In genomic region chr19:42290523-42291436, GRCh38 we compare ENCODE assay signal across 8 cellular contexts. TPM values are rescaled to one million over a fixed set of nuclear protein-coding genes. Genes with fewer than 3 reads are reported as not detected.
DNase-seq lines count a peak whose midpoint lies in the region; ATAC-seq and TF ChIP-seq lines count a peak whose summit lies in the region.

No MANE protein-coding gene starts in this region.

- TF ChIP-seq POLR2A in NB4 (IDR thresholded peaks at IDR 0.05; ENCODE audit: extremely low read depth, insufficient read length) (no peak), stomach (IDR thresholded peaks at IDR 0.05) (no peak)

- H3K36me3 Mint-ChIP-seq in immature natural killer cell = peaks cover 0 to 9% (median 4%) of the 10 kb centered on the region in 3 donors

- 70 to 77% (median 75%) methylated on average over 14 to 31 of the region's 31 CpGs for WGBS in stomach, 5 donors

- no peaks in the 10 kb centered on the region for H3K9me3 ChIP-seq in stomach

- no peak overlapping the region for H3K27ac Mint-ChIP-seq in immature natural killer cell

- no peaks in the 10 kb centered on the region for H3K27me3 ChIP-seq in stomach

- ATAC-seq in GM19452 (IDR thresholded peaks at IDR 0.05; ENCODE audit: unreplicated experiment) (no peak), GM21786 (IDR thresholded peaks at IDR 0.05; ENCODE audit: unreplicated experiment) (no peak)

- peak overlapping the region in 4 of 5 donors; percentile 9 to 53 (median 22) for H3K27ac ChIP-seq in stomach

- peaks cover 76 to 92% (median 89%) of the 10 kb centered on the region in 4 donors for H3K36me3 ChIP-seq in stomach

- peaks cover 7 to 8% of the 10 kb centered on the region in 2 donors for H3K4me1 Mint-ChIP-seq in immature natural killer cell

- H3K4me3 Mint-ChIP-seq in immature natural killer cell = no peak overlapping the region

- TF ChIP-seq CTCF in NB4 (IDR thresholded peaks at IDR 0.05; ENCODE audit: low read depth, low read length) (peak; percentile 67), stomach (IDR thresholded peaks at IDR 0.05) (peak in 4 of 7 experiments; percentile 20 to 37 (median 27))

- no peak for TF ChIP-seq EP300 in stomach (IDR thresholded peaks at IDR 0.05)

- peaks cover 0 to 2% (median 2%) of the 10 kb centered on the region in 3 donors for H3K27me3 Mint-ChIP-seq in immature natural killer cell (ENCODE audit: low read depth in 3 of 3)

- peaks cover 12 to 59% (median 34%) of the 10 kb centered on the region in 4 donors for H3K4me1 ChIP-seq in stomach

- H3K4me3 ChIP-seq in NB4 (ENCODE audit: low read depth, low read length) (no peak overlapping the region), stomach (no peak overlapping the region)

- H3K9me3 Mint-ChIP-seq in immature natural killer cell = no peaks in the 10 kb centered on the region

- intact Hi-C loops in stomach (cut with DNase I; ENCODE audit: low total_unique reads) = no loop called here

- peak; percentile 50 for DNase-seq in Daoy (ENCODE audit: low read depth)
- DNase-seq in NB4 (ENCODE audit: low read depth) = peak; percentile 58
- peak; percentile 39 for DNase-seq in activated T-helper 9 cell treated with anti-CD3 and anti-CD28 coated beads, Interleukin-2, amount 50 U/mL, for 16 hours (ENCODE audit: low read depth)
- peak; percentile 57 to 65 (median 58) for DNase-seq in immature natural killer cell
- DNase-seq in stomach = no peak
- DNase-seq in COR-L47 (lab: John Stamatoyannopoulos, UW) = no peak

RNA-seq across cellular contexts. Expression of gene PRR19, which starts 11.2 kb away (rescaled TPM):
- 0.51 and 2.2 TPM in 2 replicates for total RNA-seq in Daoy (2014; rRNA removed; shearing (Covaris generic))
- under 1 TPM in 1 of 3 donors, not detected in 2; 0.16 TPM for polyA plus RNA-seq in immature natural killer cell
- total RNA-seq in stomach = not detected
- polyA plus RNA-seq in stomach = under 1 TPM in 2 of 3 donors, not detected in 1; 0.68 to 0.98 TPM

RNA-seq across cellular contexts. Expression of gene PAFAH1B3, which starts 11.6 kb away (rescaled TPM):
- 54.7 and 75.0 TPM in 2 replicates for total RNA-seq in Daoy (2014; rRNA removed; shearing (Covaris generic))
- polyA plus RNA-seq in immature natural killer cell = 10 to 100 TPM; 17.4 to 27.3 (median 26.0) TPM
- total RNA-seq in stomach = 10 to 100 TPM in 3 of 5 donors, 1 to 10 TPM in 1, not detected in 1; 7.5 to 58.1 (median 17.9) TPM
- polyA plus RNA-seq in stomach = 10 to 100 TPM; 33.4 to 37.1 (median 34.3) TPM

RNA-seq across cellular contexts. Expression of gene CIC, which starts 21.7 kb away (rescaled TPM):
- total RNA-seq in Daoy (2014; rRNA removed; shearing (Covaris generic)) = 8.1 and 17.4 TPM in 2 replicates
- polyA plus RNA-seq in immature natural killer cell (1 to 10 TPM in 1 of 3 donors, under 1 TPM in 1, not detected in 1; 0.52 to 2.9 TPM), stomach (10 to 100 TPM; 15.4 to 31.8 (median 21.5) TPM)
- 10 to 100 TPM; 19.8 to 60.3 (median 39.1) TPM for total RNA-seq in stomach

RNA-seq across cellular contexts. Expression of gene TMEM145, which starts 22.3 kb away (rescaled TPM):
- total RNA-seq in Daoy (2014; rRNA removed; shearing (Covaris generic)) = 0.30 and 0.51 TPM in 2 replicates
- polyA plus RNA-seq in immature natural killer cell = not detected
- total RNA-seq in stomach = 10 to 100 TPM in 1 of 5 donors, under 1 TPM in 1, not detected in 3; 0.37 to 44.3 TPM
- polyA plus RNA-seq in stomach = 1 to 10 TPM in 1 of 3 donors, under 1 TPM in 2; 0.50 to 1.1 (median 0.61) TPM

RNA-seq across cellular contexts. Expression of gene MEGF8, which starts 34.7 kb away (rescaled TPM):
- total RNA-seq in Daoy (2014; rRNA removed; shearing (Covaris generic)) = 11.0 and 11.6 TPM in 2 replicates
- polyA plus RNA-seq in immature natural killer cell = under 1 TPM in 2 of 3 donors, not detected in 1; 0.12 to 0.56 TPM
- total RNA-seq in stomach = 10 to 100 TPM; 12.3 to 46.3 (median 21.0) TPM
- polyA plus RNA-seq in stomach = 1 to 10 TPM; 2.6 to 5.2 (median 3.6) TPM

Comparison
In these comparisons a context has a peak if more than half of its experiments do, and no peak if none do; other contexts are left out.
1. DNase-seq: peak in Daoy (single experiment), NB4 (single experiment), activated T-helper 9 cell treated with anti-CD3 and anti-CD28 coated beads, Interleukin-2, amount 50 U/mL, for 16 hours (single experiment) and immature natural killer cell (3 of 3); none in stomach (single experiment) and COR-L47 (single experiment).